21 cellular contexts compared by ENCODE assay signal in the genomic region with DNA sequence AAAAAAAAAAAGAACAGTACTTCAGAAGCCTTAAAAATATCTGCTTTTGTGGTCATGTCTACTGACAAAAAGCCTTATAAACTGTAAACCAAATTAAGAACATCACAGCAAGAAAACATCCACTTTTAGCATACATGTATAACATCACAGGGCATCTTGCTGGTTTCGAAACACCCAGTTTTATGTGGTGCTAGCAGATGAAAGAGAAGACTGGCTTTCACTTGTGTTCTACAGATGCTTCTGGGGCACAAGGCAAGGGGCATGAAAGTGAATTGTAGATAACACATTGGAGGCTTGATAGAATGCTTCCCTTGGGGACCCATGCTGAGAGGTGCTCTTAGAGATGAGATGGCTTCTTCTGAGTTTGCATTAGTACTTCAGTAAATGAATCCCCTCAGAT.
DNase-seq lines count a peak whose midpoint lies in the region; ATAC-seq and TF ChIP-seq lines count a peak whose summit lies in the region.
"Had no signal": no experiment of that assay in that cellular context is flagged by ENCODE, and none has a peak within 500 bp of the region (broad histone marks: within the 10 kb centered on the region; RNA-seq: fewer than 3 reads in every experiment).

No MANE protein-coding gene starts in this region.

- H4K8ac ChIP-seq in mesendoderm (ENCODE audit: low read depth, low read length), result no peak overlapping the region

- no peak overlapping the region for H3K9ac ChIP-seq in SK-N-SH
- H3K9ac ChIP-seq in mesendoderm (ENCODE audit: low read length), result no peak overlapping the region
- H3K9ac ChIP-seq: BLaER1 had no signal

- WGBS in SK-N-SH (ENCODE audit: low lambda C conversion rate), result 57% methylated on average over 1 of the region's 1 CpG
- WGBS in mesendoderm (ENCODE audit: extremely low coverage, insufficient coverage, low lambda C conversion rate), result no CpG with 5 or more reads among the region's 1 CpG

- no peak overlapping the region for H3K23ac ChIP-seq in mesendoderm (ENCODE audit: low read length)

- no peak overlapping the region for H4K5ac ChIP-seq in mesendoderm (ENCODE audit: low read length)

- ATAC-seq in SK-N-SH treated with all-trans-retinoic acid at 6 μM for 48 hours (no peak), HG02885 (IDR thresholded peaks at IDR 0.05; ENCODE audit: poor library complexity, unreplicated experiment) (no peak)
- no peak for ATAC-seq in activated CD8-positive, alpha-beta T cell treated with anti-CD3 and anti-CD28 coated beads, Interleukin-2, amount 10 ng/mL, durations not matched to agents 7 days and 5 days
- ATAC-seq: CD8-positive, alpha-beta T cell; GM23338; HCT116 had no signal

- H3K4me3 Mint-ChIP-seq in activated CD8-positive, alpha-beta T cell treated with anti-CD3 and anti-CD28 coated beads, Interleukin-2, amount 10 ng/mL, durations not matched to agents 7 days and 5 days, result no peak overlapping the region
- H3K4me3 Mint-ChIP-seq: B cell; CD4-positive, CD25-positive, alpha-beta regulatory T cell; CD8-positive, alpha-beta T cell; GM23338; H9 had no signal

- H2BK120ac ChIP-seq in mesendoderm (ENCODE audit: low read depth, low read length), result no peak overlapping the region

- no peaks in the 10 kb centered on the region for H3K4me1 Mint-ChIP-seq in activated CD8-positive, alpha-beta T cell treated with anti-CD3 and anti-CD28 coated beads, Interleukin-2, amount 10 ng/mL, durations not matched to agents 7 days and 5 days (ENCODE audit: low read depth)
- H3K4me1 Mint-ChIP-seq: CD4-positive, CD25-positive, alpha-beta regulatory T cell had no signal

- DNase-seq in SK-N-SH, result no peak
- peak; percentile 3 for DNase-seq in NAMALWA (ENCODE audit: low spot score)
- peak; percentile 3 for DNase-seq in mesendoderm
- no peak for DNase-seq in activated CD4-positive, alpha-beta T cell treated with anti-CD3 and anti-CD28 coated beads for 48 hours
- no peak for DNase-seq in activated CD8-positive, alpha-beta T cell treated with anti-CD3 and anti-CD28 coated beads, Interleukin-2, amount 10 ng/mL, durations not matched to agents 7 days and 5 days
- DNase-seq: Caco-2; CD4-positive, CD25-positive, alpha-beta regulatory T cell; CD8-positive, alpha-beta T cell; DMS 273 treated with DMSO at 0.1 percent for 48 hours; DMS79; EL; GDM1; H9 had no signal

- no peak overlapping the region for H3K18ac ChIP-seq in mesendoderm (ENCODE audit: low read length)

- H2AFZ ChIP-seq in SK-N-SH (ENCODE audit: low read depth), result peak overlapping the region; percentile 44; the same call in 1 of the 2 replicates
- H2AFZ ChIP-seq: GM23338 had no signal

- no peaks in the 10 kb centered on the region for H4K20me1 ChIP-seq in SK-N-SH (ENCODE audit: insufficient read depth)
- H4K20me1 ChIP-seq: BLaER1 had no signal

- H3K9me3 ChIP-seq in SK-N-SH, result no peaks in the 10 kb centered on the region; the same call in 1 of the 2 replicates
- H3K9me3 ChIP-seq: BLaER1, Caco-2 had no signal

- no peak for TF ChIP-seq EP300 in SK-N-SH (IDR thresholded peaks at IDR 0.05; ENCODE audit: borderline replicate concordance in 1 of 2, low read depth in 1 of 2, low read length in 1 of 2)

- no peak for TF ChIP-seq CTCF in SK-N-SH (IDR thresholded peaks at IDR 0.05)

- H3K27me3 ChIP-seq in SK-N-SH (ENCODE audit: insufficient read depth), result no peaks in the 10 kb centered on the region
- no peaks in the 10 kb centered on the region for H3K27me3 ChIP-seq in mesendoderm (ENCODE audit: insufficient read depth, low read length, poor library complexity)
- H3K27me3 ChIP-seq: BLaER1 had no signal

- H3K4ac ChIP-seq in mesendoderm (ENCODE audit: low read depth, low read length), result no peak overlapping the region

- H3K56ac ChIP-seq in mesendoderm (ENCODE audit: low read length), result no peak overlapping the region

- H3K4me2 ChIP-seq in SK-N-SH (no peak overlapping the region), mesendoderm (ENCODE audit: low read length) (no peak overlapping the region)
- H3K4me2 ChIP-seq: BLaER1 had no signal

- POLR2A ChIA-PET in SK-N-SH (lab: Yijun Ruan, JAX), result no interaction called here
- POLR2A ChIA-PET in activated CD8-positive, alpha-beta T cell treated with anti-CD3 and anti-CD28 coated beads, Interleukin-2, amount 10 ng/mL, durations not matched to agents 7 days and 5 days (lab: Charles Lee), result no interaction called here

- no peaks in the 10 kb centered on the region for H3K79me1 ChIP-seq in mesendoderm (ENCODE audit: low read length)

- no peak overlapping the region for H2BK15ac ChIP-seq in mesendoderm (replicated peaks; ENCODE audit: low read depth)

- H2AK5ac ChIP-seq in mesendoderm (ENCODE audit: low read length), result no peak overlapping the region

- H3K4me3 ChIP-seq in SK-N-SH (ENCODE audit: low read depth in 2 of 2, low read length in 1 of 2), result no peak overlapping the region
- no peak overlapping the region for H3K4me3 ChIP-seq in mesendoderm (ENCODE audit: low read length)
- H3K4me3 ChIP-seq: BLaER1, GM23338 had no signal

- H3F3A ChIP-seq in SK-N-SH (replicated peaks; ENCODE audit: insufficient read depth), result no peaks in the 10 kb centered on the region

- no peaks in the 10 kb centered on the region for H3K9me3 Mint-ChIP-seq in activated CD8-positive, alpha-beta T cell treated with anti-CD3 and anti-CD28 coated beads, Interleukin-2, amount 10 ng/mL, durations not matched to agents 7 days and 5 days (ENCODE audit: insufficient read depth)
- H3K9me3 Mint-ChIP-seq: CD8-positive, alpha-beta T cell; GM23338; H9 had no signal

- H3K4me1 ChIP-seq in SK-N-SH (ENCODE audit: control insufficient read depth in 1 of 2, insufficient read depth in 2 of 2, low read depth in 1 of 2, low read length in 1 of 2), result 0 out of 4 replicates have a peak, but pooled peaks cover 0 to 9% of the 10 kb centered on the region in 2 experiments
- no peaks in the 10 kb centered on the region for H3K4me1 ChIP-seq in mesendoderm (ENCODE audit: control insufficient read depth, low read depth, low read length)
- H3K4me1 ChIP-seq: BLaER1, Caco-2 had no signal

- H3K36me3 ChIP-seq in SK-N-SH (replicated peaks in 1 of 2; ENCODE audit: control insufficient read depth in 1 of 2, insufficient read depth in 2 of 2, low read length in 1 of 2), result no peaks in the 10 kb centered on the region
- no peaks in the 10 kb centered on the region for H3K36me3 ChIP-seq in mesendoderm (ENCODE audit: control insufficient read depth, insufficient read depth, low read length)
- H3K36me3 ChIP-seq: BLaER1 had no signal

- no peaks in the 10 kb centered on the region for H3K36me3 Mint-ChIP-seq in activated CD8-positive, alpha-beta T cell treated with anti-CD3 and anti-CD28 coated beads, Interleukin-2, amount 10 ng/mL, durations not matched to agents 7 days and 5 days (ENCODE audit: low read depth)
- H3K36me3 Mint-ChIP-seq: CD4-positive, CD25-positive, alpha-beta regulatory T cell; CD8-positive, alpha-beta T cell had no signal

- H3K27ac Mint-ChIP-seq in activated CD8-positive, alpha-beta T cell treated with anti-CD3 and anti-CD28 coated beads, Interleukin-2, amount 10 ng/mL, durations not matched to agents 7 days and 5 days, result no peak overlapping the region
- H3K27ac Mint-ChIP-seq: B cell; CD4-positive, CD25-positive, alpha-beta regulatory T cell; CD8-positive, alpha-beta T cell; GM23338; H9 had no signal

- no peaks in the 10 kb centered on the region for H3K9me2 ChIP-seq in SK-N-SH

- H3K79me2 ChIP-seq in SK-N-SH (ENCODE audit: insufficient read depth) (no peaks in the 10 kb centered on the region), mesendoderm (ENCODE audit: control insufficient read depth, insufficient read depth, low read length) (no peaks in the 10 kb centered on the region)

- CTCF ChIA-PET in SK-N-SH (lab: Yijun Ruan, JAX), result no interaction called here
- CTCF ChIA-PET in activated CD8-positive, alpha-beta T cell treated with anti-CD3 and anti-CD28 coated beads, Interleukin-2, amount 10 ng/mL, durations not matched to agents 7 days and 5 days (lab: Charles Lee), result interaction anchor here (1.5 kb wide), 1 partner anchor 40 kb away, joined by 3 read pairs; no protein-coding TSS in a partner anchor

- H3K27me3 Mint-ChIP-seq in activated CD8-positive, alpha-beta T cell treated with anti-CD3 and anti-CD28 coated beads, Interleukin-2, amount 10 ng/mL, durations not matched to agents 7 days and 5 days (ENCODE audit: low read depth), result no peaks in the 10 kb centered on the region
- H3K27me3 Mint-ChIP-seq: CD4-positive, CD25-positive, alpha-beta regulatory T cell had no signal

- no peak for TF ChIP-seq RAD21 in SK-N-SH (IDR thresholded peaks at IDR 0.05; ENCODE audit: low read length)

- H3K27ac ChIP-seq in SK-N-SH (ENCODE audit: low read depth in 2 of 2, low read length in 1 of 2) (no peak overlapping the region), mesendoderm (ENCODE audit: low read depth, low read length) (no peak overlapping the region)
- H3K27ac ChIP-seq: 22Rv1, BLaER1, C4-2B had no signal

- no peak overlapping the region for H2BK5ac ChIP-seq in mesendoderm (ENCODE audit: low read length)

TF ChIP-seq in SK-N-SH, 30 proteins besides CTCF, POLR2A, EP300 and RAD21 (continues in another document):
- TF ChIP-seq TAF1 (IDR thresholded peaks at IDR 0.05; ENCODE audit: borderline replicate concordance, low read depth, low read length) (no peak), EZH2phosphoT487 (IDR thresholded peaks at IDR 0.05; ENCODE audit: borderline replicate concordance, low read depth) (no peak), ELF1 (IDR thresholded peaks at IDR 0.05) (no peak), RXRA (IDR thresholded peaks at IDR 0.05; ENCODE audit: borderline replicate concordance, low read depth) (no peak), GATA2 (CRISPR knock-in tag; IDR thresholded peaks at IDR 0.05) (no peak), NFIC (IDR thresholded peaks at IDR 0.05; ENCODE audit: borderline replicate concordance) (no peak), RFX5 (IDR thresholded peaks at IDR 0.05; ENCODE audit: low read length) (no peak), FOSL2 (IDR thresholded peaks at IDR 0.05; ENCODE audit: borderline replicate concordance, low read depth) (no peak)

TF ChIP-seq in SK-N-SH treated with all-trans-retinoic acid at 6 μM for 48 hours, 23 proteins besides CTCF, POLR2A, EP300 and RAD21 (continues in another document):
- no peak for TF ChIP-seq PPARA (CRISPR knock-in tag; IDR thresholded peaks at IDR 0.05; ENCODE audit: borderline replicate concordance)
- no peak for TF ChIP-seq ZFP30 (CRISPR knock-in tag; IDR thresholded peaks at IDR 0.05)
- TF ChIP-seq ZFP3 (CRISPR knock-in tag; IDR thresholded peaks at IDR 0.05), result no peak
- TF ChIP-seq TCF4 (CRISPR knock-in tag; IDR thresholded peaks at IDR 0.05; ENCODE audit: borderline replicate concordance), result no peak

Comparison
In these comparisons a context has a peak if more than half of its experiments do, and no peak if none do; other contexts are left out.
1. DNase-seq: peak in NAMALWA (single experiment) and mesendoderm (single experiment); none in SK-N-SH (single experiment), activated CD4-positive, alpha-beta T cell treated with anti-CD3 and anti-CD28 coated beads for 48 hours (single experiment) and activated CD8-positive, alpha-beta T cell treated with anti-CD3 and anti-CD28 coated beads, Interleukin-2, amount 10 ng/mL, durations not matched to agents 7 days and 5 days (single experiment).